Comparison of ENCODE assay signal across 8 cellular contexts in the genomic region with DNA sequence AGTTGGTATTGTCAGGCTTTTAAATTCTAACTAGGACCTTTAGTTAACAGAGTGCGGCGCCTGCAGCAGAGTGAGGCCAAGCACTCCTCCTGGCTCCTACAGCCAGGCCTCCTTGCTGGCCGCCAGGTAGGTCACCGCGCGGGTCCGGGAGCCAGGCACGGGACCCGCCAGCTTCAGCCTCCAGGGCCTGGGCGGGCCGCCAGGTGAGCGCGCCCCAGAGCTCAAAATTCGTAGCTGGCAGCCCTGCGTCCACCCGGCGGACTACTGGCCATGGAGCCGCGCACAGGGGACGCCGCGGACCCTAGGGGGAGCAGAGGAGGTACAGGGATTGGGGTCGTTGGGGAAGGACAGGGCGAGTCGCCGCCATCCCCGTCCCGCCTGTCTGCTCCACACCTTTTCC. TPM values are rescaled to one million over a fixed set of nuclear protein-coding genes. Genes with fewer than 3 reads are reported as not detected.
DNase-seq lines count a peak whose midpoint lies in the region; ATAC-seq and TF ChIP-seq lines count a peak whose summit lies in the region.

A gene (plus strand): TSS at position 139 of the 400 bp plus-strand sequence. CDS start 132 bp downstream, at position 271.

- H3K4me3 ChIP-seq in ascending aorta (peak within 1 kb of the TSS; percentile 30 to 64), suprapubic skin (peak within 1 kb of the TSS; percentile 49)

- no peak for TF ChIP-seq CTCF in ascending aorta (IDR thresholded peaks at IDR 0.05)
- TF ChIP-seq CTCF in suprapubic skin (IDR thresholded peaks at IDR 0.05) = no peak

- H3K27ac Mint-ChIP-seq in T-helper 1 cell treated with Interleukin-12 subunit alpha and Interleukin-12 subunit beta and Interleukin-4 antibody, amounts not matched to agents 30 μg/mL and 1 μg/mL, for 36 hours = peak within 1 kb of the TSS; percentile 55

- H3K9me3 Mint-ChIP-seq in T-helper 1 cell treated with Interleukin-12 subunit alpha and Interleukin-12 subunit beta and Interleukin-4 antibody, amounts not matched to agents 30 μg/mL and 1 μg/mL, for 36 hours = no peaks in the 10 kb centered on the region

- no peak for DNase-seq in T-helper 1 cell
- no peak for DNase-seq in ascending aorta (ENCODE audit: low spot score in 2 of 2)
- DNase-seq in suprapubic skin (ENCODE audit: low spot score in 2 of 2) = no peak
- DNase-seq in amniotic stem cell (lab: John Stamatoyannopoulos, UW) = no peak

- 63% methylated on average over 7 of the region's 28 CpGs for WGBS in suprapubic skin

- no peaks in the 10 kb centered on the region for H3K36me3 Mint-ChIP-seq in T-helper 1 cell treated with Interleukin-12 subunit alpha and Interleukin-12 subunit beta and Interleukin-4 antibody, amounts not matched to agents 30 μg/mL and 1 μg/mL, for 36 hours (ENCODE audit: low read depth)

- H3K36me3 ChIP-seq in ascending aorta (no peaks in the 10 kb centered on the region), suprapubic skin (no peaks in the 10 kb centered on the region)

- intact Hi-C loops in ascending aorta (cut with DNase I) = loop anchor here (2.0 to 10.0 kb wide), 2 partner anchors 106 to 248 kb away; a partner anchor contains a TSS

- peak within 1 kb of the TSS; percentile 63 for H3K4me3 Mint-ChIP-seq in T-helper 1 cell treated with Interleukin-12 subunit alpha and Interleukin-12 subunit beta and Interleukin-4 antibody, amounts not matched to agents 30 μg/mL and 1 μg/mL, for 36 hours

- no peak for TF ChIP-seq EP300 in suprapubic skin (IDR thresholded peaks at IDR 0.05)

- H3K9me3 ChIP-seq in ascending aorta (no peaks in the 10 kb centered on the region), suprapubic skin (no peaks in the 10 kb centered on the region)

- no peak for ATAC-seq in HG03196 (IDR thresholded peaks at IDR 0.05; ENCODE audit: unreplicated experiment)
- ATAC-seq in HG02798 (IDR thresholded peaks at IDR 0.05; ENCODE audit: poor library complexity, unreplicated experiment) = no peak

- TF ChIP-seq POLR2A in suprapubic skin (IDR thresholded peaks at IDR 0.05) = no peak

- H3K27me3 ChIP-seq in ascending aorta (no peaks in the 10 kb centered on the region), layer of hippocampus (ENCODE audit: control insufficient read depth, insufficient read depth, low read length) (no peaks in the 10 kb centered on the region), suprapubic skin (no peaks in the 10 kb centered on the region)

- H3K4me1 ChIP-seq in ascending aorta (no peaks in the 10 kb centered on the region), suprapubic skin (peaks cover 27% of the 10 kb centered on the region)

- H3K4me1 Mint-ChIP-seq in T-helper 1 cell treated with Interleukin-12 subunit alpha and Interleukin-12 subunit beta and Interleukin-4 antibody, amounts not matched to agents 30 μg/mL and 1 μg/mL, for 36 hours (ENCODE audit: low read depth) = peaks cover 20% of the 10 kb centered on the region

- H3K27ac ChIP-seq in ascending aorta (peak within 1 kb of the TSS; percentile 88 to 91), layer of hippocampus (ENCODE audit: low read depth, low read length) (peak within 1 kb of the TSS; percentile 98), suprapubic skin (peak within 1 kb of the TSS; percentile 93)

- no peaks in the 10 kb centered on the region for H3K27me3 Mint-ChIP-seq in T-helper 1 cell treated with Interleukin-12 subunit alpha and Interleukin-12 subunit beta and Interleukin-4 antibody, amounts not matched to agents 30 μg/mL and 1 μg/mL, for 36 hours (ENCODE audit: low read depth)

RNA-seq across cellular contexts. Expression of the gene that starts here (rescaled TPM):
- total RNA-seq in ascending aorta (0.32 TPM), suprapubic skin (10 to 100 TPM in 2 of 4 donors, 1 to 10 TPM in 2; 4.9 to 14.9 (median 9.0) TPM)
